Comparison of ENCODE assay signal across 1 cellular context in the genomic region with DNA sequence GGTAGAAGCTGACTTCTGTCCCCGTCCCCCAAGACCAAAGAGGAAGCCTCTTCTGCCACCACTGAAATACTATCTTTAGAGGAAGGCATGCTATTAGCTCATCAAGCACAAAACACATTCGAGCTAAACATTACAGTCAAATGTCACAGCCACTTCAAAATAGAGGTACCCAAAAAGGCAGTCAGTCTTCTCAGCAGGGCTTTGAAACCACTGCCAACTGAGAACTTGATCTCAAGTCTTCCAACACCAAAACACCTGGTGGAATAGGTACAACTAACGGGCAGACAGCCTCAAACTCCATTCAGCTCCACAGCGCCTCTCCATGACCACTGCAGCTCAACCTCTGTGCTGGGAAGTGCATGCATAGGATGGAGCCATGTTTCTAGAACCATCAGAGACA.
TF ChIP-seq lines count a peak whose summit lies in the region.

No MANE protein-coding gene starts in this region.

TF ChIP-seq in WTC11, 78 proteins besides CTCF, POLR2A, EP300 and RAD21 (continued from another document):
- no peak for TF ChIP-seq JAZF1 (CRISPR knock-in tag; IDR thresholded peaks at IDR 0.05)
- no peak for TF ChIP-seq NR3C1 (CRISPR knock-in tag; conservative IDR thresholded peaks at IDR 0.05; ENCODE audit: low read depth)
